In genomic region chr19:48400018-48400742, GRCh38 we compare ENCODE assay signal across 9 cellular contexts. TPM values are rescaled to one million over a fixed set of nuclear protein-coding genes. Genes with fewer than 3 reads are reported as not detected.
DNase-seq lines count a peak whose midpoint lies in the region; ATAC-seq, FAIRE-seq and TF ChIP-seq lines count a peak whose summit lies in the region.
"Had no signal": no experiment of that assay in that cellular context is flagged by ENCODE, and none has a peak within 500 bp of the region (broad histone marks: within the 10 kb centered on the region; RNA-seq: fewer than 3 reads in every experiment).

No MANE protein-coding gene starts in this region.

- H3K4me3 ChIP-seq in BJ (ENCODE audit: low read depth, low read length), result peak overlapping the region; percentile 23
- peak overlapping the region; percentile 57 for H3K4me3 ChIP-seq in H7 (ENCODE audit: insufficient read depth, low read depth, low read length)
- peak overlapping the region; percentile 52 for H3K4me3 ChIP-seq in SJCRH30
- H3K4me3 ChIP-seq in endothelial cell of umbilical vein (replicated peaks in 1 of 3; ENCODE audit: insufficient read depth in 1 of 3, low read depth in 1 of 3, low read length in 3 of 3), result peak overlapping the region in 1 of 3 experiments; percentile 11

- H3K9me3 Mint-ChIP-seq in natural killer cell, result peaks cover 0 to 3% of the 10 kb centered on the region in 2 donors

- no peak overlapping the region for H3K9ac ChIP-seq in endothelial cell of umbilical vein (replicated peaks; ENCODE audit: extremely low read depth, insufficient read depth, low read length)

- H3K4me1 ChIP-seq in SJCRH30 (peaks cover 11% of the 10 kb centered on the region; the same call in 1 of the 2 replicates), endothelial cell of umbilical vein (ENCODE audit: control insufficient read depth, extremely low read depth, insufficient read depth, low read length) (peaks cover 10% of the 10 kb centered on the region)

- peak overlapping the region; percentile 48 for H3K4me2 ChIP-seq in endothelial cell of umbilical vein (ENCODE audit: insufficient read depth, low read length)

- H3K27ac Mint-ChIP-seq in natural killer cell, result peak overlapping the region in 1 of 2 donors; percentile 21

- H3K27me3 ChIP-seq in BJ (ENCODE audit: control insufficient read depth, insufficient read depth, low read length) (peaks cover 2% of the 10 kb centered on the region; the same call in 1 of the 2 replicates), H7 (ENCODE audit: control insufficient read depth, insufficient read depth, low read length) (peaks cover 30% of the 10 kb centered on the region), SJCRH30 (peaks cover 19% of the 10 kb centered on the region), endothelial cell of umbilical vein (ENCODE audit: control insufficient read depth in 2 of 2, insufficient read depth in 2 of 2, low read length in 2 of 2) (peaks cover 10 to 12% of the 10 kb centered on the region in 2 experiments)

- ATAC-seq in natural killer cell, result peak in 2 of 3 donors; percentile 18 to 27
- no peak for ATAC-seq in GM19023 (IDR thresholded peaks at IDR 0.05; ENCODE audit: unreplicated experiment)

- peak overlapping the region; percentile 50 for H3K27ac ChIP-seq in SJCRH30
- H3K27ac ChIP-seq in endothelial cell of umbilical vein (ENCODE audit: insufficient read depth, low read depth, low read length), result no peak overlapping the region

- CTCF ChIA-PET in BJ (lab: Yijun Ruan, JAX) (interaction anchor here (1.4 kb wide), 1 partner anchor 9 kb away, joined by 6 read pairs; the partner anchor contains the start of gene KDELR1), endothelial cell of umbilical vein (lab: Charles Lee) (interaction anchor here (0.7 to 3.1 kb wide), 3 partner anchors 9 to 45 kb away, joined by 3 to 22 read pairs (median 8); partner anchors contain the start of gene KDELR1)

- H3K9me3 ChIP-seq in SJCRH30 (replicated peaks) (no peaks in the 10 kb centered on the region), endothelial cell of umbilical vein (replicated peaks; ENCODE audit: control insufficient read depth, insufficient read depth, low read length) (no peaks in the 10 kb centered on the region)

- H3K79me2 ChIP-seq in endothelial cell of umbilical vein (ENCODE audit: control insufficient read depth, insufficient read depth, low read length), result no peaks in the 10 kb centered on the region

- TF ChIP-seq POLR2A in endothelial cell of umbilical vein (IDR thresholded peaks at IDR 0.05; ENCODE audit: low read depth, low read length), result peak; percentile 55

- TF ChIP-seq CTCF in BJ (IDR thresholded peaks at IDR 0.05; ENCODE audit: insufficient read depth, low read depth, low read length) (no peak), endothelial cell of umbilical vein (IDR thresholded peaks at IDR 0.05; ENCODE audit: extremely low read depth in 1 of 2, insufficient read depth in 1 of 2, low read depth in 1 of 2, low read length in 2 of 2) (no peak), natural killer cell (IDR thresholded peaks at IDR 0.05) (no peak)

- H3K4me1 Mint-ChIP-seq in natural killer cell, result peaks cover 48 to 56% of the 10 kb centered on the region in 2 donors

- no peaks in the 10 kb centered on the region for H3K36me3 Mint-ChIP-seq in natural killer cell

- intact Hi-C loops in endothelial cell of umbilical vein (cut with micrococcal nuclease), result no loop called here
- intact Hi-C loops in natural killer cell (cut with micrococcal nuclease), result no loop called here

- no peaks in the 10 kb centered on the region for H4K20me1 ChIP-seq in endothelial cell of umbilical vein (replicated peaks; ENCODE audit: control insufficient read depth, extremely low read depth, insufficient read depth, low read length)

- DNase-seq in BJ (ENCODE audit: low read depth) (no peak), H7 (peak; percentile 89), SJCRH30 (peak; percentile 80 to 82), endothelial cell of umbilical vein (ENCODE audit: low read depth, low spot score) (peak; percentile 75), natural killer cell (peak; percentile 35), midbrain (lab: John Stamatoyannopoulos, UW) (no peak), KG1 (lab: John Stamatoyannopoulos, UW) (no peak)

- peak; percentile 78 for FAIRE-seq in endothelial cell of umbilical vein (lab: Jason Lieb, UNC)

- dilution Hi-C loops in endothelial cell of umbilical vein (cut with MboI; ENCODE audit: extremely low pct_ligation_motif_present, low sequenced_read_pairs), result no loop called here

- H3K36me3 ChIP-seq in BJ (ENCODE audit: control insufficient read depth, insufficient read depth, low read length) (no peaks in the 10 kb centered on the region), H7 (replicated peaks; ENCODE audit: control insufficient read depth, insufficient read depth, low read length) (no peaks in the 10 kb centered on the region), SJCRH30 (no peaks in the 10 kb centered on the region), endothelial cell of umbilical vein (ENCODE audit: control insufficient read depth in 2 of 2, extremely low read depth in 1 of 2, insufficient read depth in 2 of 2, low read length in 2 of 2) (no peaks in the 10 kb centered on the region)

- BruUV-seq in endothelial cell of umbilical vein (replicated peaks; lab: Mats Ljungman, UMichigan), result no TSS peak

- POLR2A ChIA-PET in BJ (lab: Charles Lee) (interaction anchor here (0.5 kb wide), 2 partner anchors 87 to 219 kb away, joined by 5 to 9 read pairs; partner anchors contain the start of genes RPL18 and SPHK2), endothelial cell of umbilical vein (lab: Charles Lee) (interaction anchor here (0.7 to 0.9 kb wide), 2 partner anchors 36 to 46 kb away, joined by 4 to 5 read pairs; partner anchors contain the start of genes SYNGR4 and TMEM143)

- peak overlapping the region; percentile 72 for H2AFZ ChIP-seq in endothelial cell of umbilical vein (ENCODE audit: low read depth, low read length)

- no peaks in the 10 kb centered on the region for H3K9me1 ChIP-seq in endothelial cell of umbilical vein (replicated peaks; ENCODE audit: control insufficient read depth, extremely low read depth, insufficient read depth, low read length)

- H3K4me3 Mint-ChIP-seq in natural killer cell, result peak overlapping the region; percentile 6

- H3K27me3 Mint-ChIP-seq in natural killer cell (ENCODE audit: low read depth in 2 of 2), result peaks cover 12 to 21% of the 10 kb centered on the region in 2 donors

RNA-seq across cellular contexts. Expression of gene GRIN2D, which starts 6.7 kb away (rescaled TPM):
- polyA plus RNA-seq in BJ (2011; rRNA removed), result 0.36 and 0.64 TPM in 2 replicates
- 1.5 and 2.0 TPM in 2 replicates for polyA minus RNA-seq in BJ (2011; rRNA and poly(A)+ RNA removed)
- 4.4 and 4.8 TPM in 2 replicates for total RNA-seq in H7 (2014; rRNA removed; shearing (Covaris generic))
- 0.03 TPM in 1 of 2 replicates, not detected in the other for total RNA-seq in SJCRH30 (2014; rRNA removed; shearing (Covaris generic))
- 1.8 and 2.1 TPM in 2 replicates for total RNA-seq in endothelial cell of umbilical vein
- 0.38 and 0.59 TPM in 2 replicates for polyA plus RNA-seq in endothelial cell of umbilical vein
- polyA plus RNA-seq in endothelial cell of umbilical vein (2011; cell fraction: cytosol; rRNA removed), result 0.47 and 0.52 TPM in 2 replicates
- 0.91 and 1.0 TPM in 2 replicates for polyA plus RNA-seq in endothelial cell of umbilical vein (2011; cell fraction: nucleus; rRNA removed)
- polyA plus RNA-seq in endothelial cell of umbilical vein (2012), result 2.6 and 6.4 TPM in 2 replicates
- 0.81 and 1.3 TPM in 2 replicates for polyA minus RNA-seq in endothelial cell of umbilical vein
- 1.1 TPM for polyA minus RNA-seq in endothelial cell of umbilical vein (2011; cell fraction: cytosol; rRNA and poly(A)+ RNA removed)
- polyA minus RNA-seq in endothelial cell of umbilical vein (2011; cell fraction: nucleus; rRNA and poly(A)+ RNA removed), result 0.96 and 1.1 TPM in 2 replicates
- under 1 TPM; 0.05 to 0.28 (median 0.07) TPM for total RNA-seq in natural killer cell

RNA-seq across cellular contexts. Expression of gene KDELR1, which starts 8.8 kb away (rescaled TPM):
- polyA plus RNA-seq in BJ (2011; rRNA removed) (237 and 273 TPM in 2 replicates), endothelial cell of umbilical vein (224 and 233 TPM in 2 replicates)
- 139 and 184 TPM in 2 replicates for polyA minus RNA-seq in BJ (2011; rRNA and poly(A)+ RNA removed)
- 110 and 111 TPM in 2 replicates for total RNA-seq in H7 (2014; rRNA removed; shearing (Covaris generic))
- 105 and 119 TPM in 2 replicates for total RNA-seq in SJCRH30 (2014; rRNA removed; shearing (Covaris generic))
- total RNA-seq in endothelial cell of umbilical vein (199 and 200 TPM in 2 replicates), natural killer cell (10 to 100 TPM; 41.5 to 47.5 (median 46.0) TPM)
- polyA plus RNA-seq in endothelial cell of umbilical vein (2011; cell fraction: cytosol; rRNA removed), result 201 and 221 TPM in 2 replicates
- 89.6 and 98.5 TPM in 2 replicates for polyA plus RNA-seq in endothelial cell of umbilical vein (2011; cell fraction: nucleus; rRNA removed)
- 228 and 230 TPM in 2 replicates for polyA plus RNA-seq in endothelial cell of umbilical vein (2012)
- polyA minus RNA-seq in endothelial cell of umbilical vein, result 174 and 180 TPM in 2 replicates
- 65.6 TPM for polyA minus RNA-seq in endothelial cell of umbilical vein (2011; cell fraction: cytosol; rRNA and poly(A)+ RNA removed)
- polyA minus RNA-seq in endothelial cell of umbilical vein (2011; cell fraction: nucleus; rRNA and poly(A)+ RNA removed), result 23.2 and 33.9 TPM in 2 replicates

RNA-seq across cellular contexts. Expression of gene SYNGR4, which starts 36.0 kb away (rescaled TPM):
- polyA plus RNA-seq in BJ (2011; rRNA removed), result not detected in 2 replicates
- not detected in 2 replicates for polyA minus RNA-seq in BJ (2011; rRNA and poly(A)+ RNA removed)
- not detected in 2 replicates for total RNA-seq in H7 (2014; rRNA removed; shearing (Covaris generic))
- total RNA-seq in SJCRH30 (2014; rRNA removed; shearing (Covaris generic)), result not detected in 2 replicates
- not detected in 2 replicates for total RNA-seq in endothelial cell of umbilical vein
- polyA plus RNA-seq in endothelial cell of umbilical vein, result not detected in 2 replicates
- not detected in 2 replicates for polyA plus RNA-seq in endothelial cell of umbilical vein (2011; cell fraction: cytosol; rRNA removed)
- not detected in 2 replicates for polyA plus RNA-seq in endothelial cell of umbilical vein (2011; cell fraction: nucleus; rRNA removed)
- not detected in 2 replicates for polyA plus RNA-seq in endothelial cell of umbilical vein (2012)
- not detected in 2 replicates for polyA minus RNA-seq in endothelial cell of umbilical vein
- polyA minus RNA-seq in endothelial cell of umbilical vein (2011; cell fraction: cytosol; rRNA and poly(A)+ RNA removed), result not detected
- polyA minus RNA-seq in endothelial cell of umbilical vein (2011; cell fraction: nucleus; rRNA and poly(A)+ RNA removed), result not detected in 2 replicates
- total RNA-seq in natural killer cell, result not detected
- total RNA-seq: glomerular endothelial cell had no signal

RNA-seq across cellular contexts. Expression of gene TMEM143, which starts 36.4 kb away (rescaled TPM):
- polyA plus RNA-seq in BJ (2011; rRNA removed) (5.7 and 9.9 TPM in 2 replicates), endothelial cell of umbilical vein (5.4 and 6.2 TPM in 2 replicates)
- 4.1 and 8.1 TPM in 2 replicates for polyA minus RNA-seq in BJ (2011; rRNA and poly(A)+ RNA removed)
- 11.5 and 17.4 TPM in 2 replicates for total RNA-seq in H7 (2014; rRNA removed; shearing (Covaris generic))
- 2.6 and 2.8 TPM in 2 replicates for total RNA-seq in SJCRH30 (2014; rRNA removed; shearing (Covaris generic))
- total RNA-seq in endothelial cell of umbilical vein (4.6 and 7.3 TPM in 2 replicates), natural killer cell (10 to 100 TPM; 10.2 to 12.3 (median 11.1) TPM)
- 3.0 and 3.7 TPM in 2 replicates for polyA plus RNA-seq in endothelial cell of umbilical vein (2011; cell fraction: cytosol; rRNA removed)
- 15.8 and 21.1 TPM in 2 replicates for polyA plus RNA-seq in endothelial cell of umbilical vein (2011; cell fraction: nucleus; rRNA removed)
- 2.5 and 4.5 TPM in 2 replicates for polyA plus RNA-seq in endothelial cell of umbilical vein (2012)
- polyA minus RNA-seq in endothelial cell of umbilical vein, result 3.7 and 4.2 TPM in 2 replicates
- 10.2 TPM for polyA minus RNA-seq in endothelial cell of umbilical vein (2011; cell fraction: cytosol; rRNA and poly(A)+ RNA removed)
- 3.8 and 3.9 TPM in 2 replicates for polyA minus RNA-seq in endothelial cell of umbilical vein (2011; cell fraction: nucleus; rRNA and poly(A)+ RNA removed)

RNA-seq across cellular contexts. Expression of gene GRWD1, which starts 45.6 kb away (rescaled TPM):
- polyA plus RNA-seq in BJ (2011; rRNA removed) (13.9 and 20.0 TPM in 2 replicates), endothelial cell of umbilical vein (26.3 and 26.8 TPM in 2 replicates)
- 10.5 and 11.3 TPM in 2 replicates for polyA minus RNA-seq in BJ (2011; rRNA and poly(A)+ RNA removed)
- 80.6 and 97.8 TPM in 2 replicates for total RNA-seq in H7 (2014; rRNA removed; shearing (Covaris generic))
- total RNA-seq in SJCRH30 (2014; rRNA removed; shearing (Covaris generic)), result 40.4 and 44.6 TPM in 2 replicates
- total RNA-seq in endothelial cell of umbilical vein (52.7 and 52.8 TPM in 2 replicates), natural killer cell (10 to 100 TPM; 14.2 to 29.0 (median 16.7) TPM)
- polyA plus RNA-seq in endothelial cell of umbilical vein (2011; cell fraction: cytosol; rRNA removed), result 24.3 and 29.0 TPM in 2 replicates
- 18.1 and 25.8 TPM in 2 replicates for polyA plus RNA-seq in endothelial cell of umbilical vein (2011; cell fraction: nucleus; rRNA removed)
- polyA plus RNA-seq in endothelial cell of umbilical vein (2012), result 30.6 and 31.3 TPM in 2 replicates
- polyA minus RNA-seq in endothelial cell of umbilical vein, result 12.5 and 21.5 TPM in 2 replicates
- 36.8 TPM for polyA minus RNA-seq in endothelial cell of umbilical vein (2011; cell fraction: cytosol; rRNA and poly(A)+ RNA removed)
- 9.3 and 11.5 TPM in 2 replicates for polyA minus RNA-seq in endothelial cell of umbilical vein (2011; cell fraction: nucleus; rRNA and poly(A)+ RNA removed)

Comparison
In these comparisons a context has a peak if more than half of its experiments do, and no peak if none do; other contexts are left out.
1. DNase-seq: peak in H7 (single experiment), SJCRH30 (2 of 2), endothelial cell of umbilical vein (single experiment) and natural killer cell (single experiment); none in BJ (single experiment), midbrain (single experiment) and KG1 (single experiment).